21 cellular contexts compared by ENCODE assay signal in genomic region chr12:98578392-98578791, GRCh38. TPM values are rescaled to one million over a fixed set of nuclear protein-coding genes. Genes with fewer than 3 reads are reported as not detected.
A peak's percentile ranks its signal among the peaks of the same experiment; 100 is the strongest.
DNase-seq lines count a peak whose midpoint lies in the region; TF ChIP-seq lines count a peak whose summit lies in the region.
"Had no signal": no experiment of that assay in that cellular context is flagged by ENCODE, and none has a peak within 500 bp of the region (broad histone marks: within the 10 kb centered on the region; RNA-seq: fewer than 3 reads in every experiment).

No MANE protein-coding gene starts in this region.

- no peaks in the 10 kb centered on the region for H3K9me3 ChIP-seq in Peyer's patch
- H3K9me3 ChIP-seq in endodermal cell (ENCODE audit: control insufficient read depth, low read length): no peaks in the 10 kb centered on the region
- no peaks in the 10 kb centered on the region for H3K9me3 ChIP-seq in mucosa of rectum (ENCODE audit: control insufficient read depth in 2 of 2, low read length in 2 of 2)

- no peak for TF ChIP-seq POLR2A in Peyer's patch (IDR thresholded peaks at IDR 0.05)

- TF ChIP-seq CTCF in Peyer's patch (IDR thresholded peaks at IDR 0.05) (peak in 3 of 6 experiments; percentile 49 to 56 (median 53)), endodermal cell (conservative IDR thresholded peaks at IDR 0.05) (peak; percentile 24), type B pancreatic cell (conservative IDR thresholded peaks at IDR 0.05) (no peak)

- DNase-seq in Peyer's patch (peak in 1 of 3 donors; percentile 72), endodermal cell (peak; percentile 13), type B pancreatic cell (ENCODE audit: extremely low spot score, unreplicated experiment) (no peak), immature natural killer cell (no peak), mesenteric fat pad (ENCODE audit: low spot score) (no peak), SKM-1 (lab: John Stamatoyannopoulos, UW; ENCODE audit: unreplicated experiment) (no peak), HPDE6-E6E7 (ENCODE audit: extremely low spot score) (no peak)
- DNase-seq: CD4-positive, CD25-positive, alpha-beta regulatory T cell; DMS153; DND-41; NCI-H1092; NCI-H1417 treated with DMSO at 0.1 percent for 48 hours; NCI-H187; NCI-H446; NCI-H524 treated with DMSO at 0.1 percent for 48 hours; NCI-H774; NK-92 treated with Interleukin-12 subunit alpha and Interleukin-12 subunit beta, amount 100 ng/mL, for 24 hours; SHP77 had no signal

- no peaks in the 10 kb centered on the region for H3K36me3 ChIP-seq in Peyer's patch
- no peaks in the 10 kb centered on the region for H3K36me3 ChIP-seq in endodermal cell (ENCODE audit: control insufficient read depth, insufficient read depth, low read length)
- no peaks in the 10 kb centered on the region for H3K36me3 ChIP-seq in mucosa of rectum (ENCODE audit: control insufficient read depth in 2 of 2, insufficient read depth in 2 of 2, low read length in 2 of 2)

- H3K27me3 ChIP-seq in Peyer's patch: no peaks in the 10 kb centered on the region
- H3K27me3 ChIP-seq in endodermal cell (ENCODE audit: control insufficient read depth, insufficient read depth, low read length, poor library complexity, severe bottlenecking): no peaks in the 10 kb centered on the region
- no peaks in the 10 kb centered on the region for H3K27me3 ChIP-seq in mucosa of rectum (ENCODE audit: control insufficient read depth in 2 of 2, insufficient read depth in 2 of 2, low read length in 2 of 2)

- H3K36me3 Mint-ChIP-seq in endodermal cell (ENCODE audit: low read depth) (no peaks in the 10 kb centered on the region), type B pancreatic cell (no peaks in the 10 kb centered on the region), immature natural killer cell (no peaks in the 10 kb centered on the region)

- H3K27ac ChIP-seq in Peyer's patch: peak overlapping the region in 3 of 4 donors; percentile 63 to 89 (median 82)
- no peak overlapping the region for H3K27ac ChIP-seq in endodermal cell (ENCODE audit: low read depth, low read length)
- H3K27ac ChIP-seq in mucosa of rectum (ENCODE audit: low read depth in 2 of 2, low read length in 2 of 2): peak overlapping the region; percentile 76 to 90
- H3K27ac ChIP-seq: KMS-11, RWPE1 had no signal

- H3K4me3 ChIP-seq in Peyer's patch (no peak overlapping the region), endodermal cell (ENCODE audit: low read length) (no peak overlapping the region), mucosa of rectum (ENCODE audit: low read length in 2 of 2) (no peak overlapping the region)

- WGBS in endodermal cell (ENCODE audit: insufficient coverage in 1 of 2, insufficient read length in 1 of 2), 2 experiments: 86% methylated on average over 1 of the region's 1 CpG; no CpG with 5 or more reads in 1 of the 2 experiments

- H3K9me3 Mint-ChIP-seq in endodermal cell: peaks cover 3% of the 10 kb centered on the region
- no peaks in the 10 kb centered on the region for H3K9me3 Mint-ChIP-seq in type B pancreatic cell
- H3K9me3 Mint-ChIP-seq in immature natural killer cell: no peaks in the 10 kb centered on the region

- H3K4me1 Mint-ChIP-seq in endodermal cell (peaks cover 8% of the 10 kb centered on the region), type B pancreatic cell (ENCODE audit: unreplicated experiment) (no peaks in the 10 kb centered on the region), immature natural killer cell (no peaks in the 10 kb centered on the region)
- H3K4me1 Mint-ChIP-seq: CD4-positive, CD25-positive, alpha-beta regulatory T cell had no signal

- peaks cover 0 to 16% (median 0%) of the 10 kb centered on the region in 4 donors for H3K4me1 ChIP-seq in Peyer's patch
- no peaks in the 10 kb centered on the region for H3K4me1 ChIP-seq in endodermal cell (ENCODE audit: control insufficient read depth, insufficient read depth, low read length)
- H3K4me1 ChIP-seq in mucosa of rectum (ENCODE audit: control insufficient read depth in 2 of 2, insufficient read depth in 2 of 2, low read length in 2 of 2): peaks cover 0 to 19% of the 10 kb centered on the region in 2 donors

- H3K27me3 Mint-ChIP-seq in endodermal cell (ENCODE audit: insufficient read depth) (no peaks in the 10 kb centered on the region), type B pancreatic cell (no peaks in the 10 kb centered on the region), immature natural killer cell (ENCODE audit: low read depth in 3 of 3) (peaks cover 0 to 5% (median 2%) of the 10 kb centered on the region in 3 donors)

- no peak overlapping the region for H3K9ac ChIP-seq in endodermal cell (ENCODE audit: extremely low read depth, low read length, poor library complexity, severe bottlenecking)
- no peak overlapping the region for H3K9ac ChIP-seq in mucosa of rectum (ENCODE audit: low read depth in 1 of 2, low read length in 2 of 2)
- H3K9ac ChIP-seq: KMS-11 had no signal

- H3K4me3 Mint-ChIP-seq in endodermal cell (no peak overlapping the region), type B pancreatic cell (no peak overlapping the region), immature natural killer cell (no peak overlapping the region)
- H3K4me3 Mint-ChIP-seq: CD4-positive, CD25-positive, alpha-beta regulatory T cell had no signal

- H3K27ac Mint-ChIP-seq in endodermal cell (no peak overlapping the region), type B pancreatic cell (peak overlapping the region; percentile 29), immature natural killer cell (no peak overlapping the region)
- H3K27ac Mint-ChIP-seq: CD4-positive, CD25-positive, alpha-beta regulatory T cell had no signal

RNA-seq across cellular contexts. Expression of gene SLC25A3, which starts 15.1 kb away (rescaled TPM):
- total RNA-seq in Peyer's patch: 100 to 1,000 TPM; 300 to 805 (median 534) TPM
- total RNA-seq in endodermal cell: 100 to 1,000 TPM; 522 to 531 TPM
- polyA plus RNA-seq in endodermal cell (2013, experiment 1 of 2): 694 TPM
- 600 TPM for polyA plus RNA-seq in endodermal cell (2013, experiment 2 of 2)
- total RNA-seq in type B pancreatic cell (ENCODE audit: low replicate concordance): 648 and 677 TPM in 2 replicates
- 100 to 1,000 TPM; 238 to 406 (median 286) TPM for polyA plus RNA-seq in immature natural killer cell
- 437 TPM for total RNA-seq in mesenteric fat pad
